In genomic region chr1:46522184-46522968, GRCh38 we compare ENCODE assay signal across 8 cellular contexts. TPM values are rescaled to one million over a fixed set of nuclear protein-coding genes. Genes with fewer than 3 reads are reported as not detected.
DNase-seq lines count a peak whose midpoint lies in the region; ATAC-seq and TF ChIP-seq lines count a peak whose summit lies in the region.

No MANE protein-coding gene starts in this region.

- DNase-seq in AG08395 (ENCODE audit: low spot score) (peak; percentile 71), RKO (ENCODE audit: low spot score) (peak; percentile 25), erythroblast (lab: John Stamatoyannopoulos, UW) (peak; percentile 87 to 91), renal cortical epithelial cell (ENCODE audit: low read depth) (peak; percentile 87), NCI-H1930 (lab: John Stamatoyannopoulos, UW) (no peak)
- no peak for DNase-seq in effector CD8-positive, alpha-beta T cell (lab: John Stamatoyannopoulos, UW)

- peak; percentile 55 for ATAC-seq in GM21423 (IDR thresholded peaks at IDR 0.05; ENCODE audit: unreplicated experiment)
- ATAC-seq in HG03175 (IDR thresholded peaks at IDR 0.05; ENCODE audit: unreplicated experiment): no peak

- no peak for TF ChIP-seq POLR2A in erythroblast (IDR thresholded peaks at IDR 0.05; ENCODE audit: low read length)

RNA-seq across cellular contexts. Expression of gene KNCN, which starts 29.1 kb away (rescaled TPM):
- total RNA-seq in renal cortical epithelial cell: not detected in 2 replicates

RNA-seq across cellular contexts. Expression of gene DMBX1, which starts 32.7 kb away (rescaled TPM):
- total RNA-seq in renal cortical epithelial cell: not detected in 2 replicates

Comparison
In these comparisons a context has a peak if more than half of its experiments do, and no peak if none do; other contexts are left out.
1. DNase-seq: peak in AG08395 (single experiment), RKO (single experiment), erythroblast (2 of 2) and renal cortical epithelial cell (single experiment); none in effector CD8-positive, alpha-beta T cell (single experiment) and NCI-H1930 (0 of 2).